Comparison of ENCODE assay signal across 9 cellular contexts in the genomic region with DNA sequence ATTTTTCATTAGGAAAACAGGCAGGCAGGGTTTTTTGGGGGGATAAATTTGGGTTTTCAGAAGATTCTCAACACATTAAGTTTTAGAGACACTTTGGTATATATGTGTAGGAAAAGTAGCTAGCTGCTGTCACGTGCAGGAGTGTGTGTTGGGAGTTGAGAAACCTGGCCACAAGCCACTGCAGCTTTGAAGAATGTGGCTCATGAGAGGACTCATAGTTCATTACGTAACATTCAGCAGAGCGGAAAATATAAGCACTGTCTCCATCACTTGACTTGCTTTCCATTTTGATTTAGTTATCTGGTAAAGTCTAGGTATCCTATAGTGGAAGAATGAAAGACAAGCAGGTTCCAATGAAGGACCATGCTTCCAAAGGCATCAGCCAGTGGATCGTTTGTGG. TPM values are rescaled to one million over a fixed set of nuclear protein-coding genes. Genes with fewer than 3 reads are reported as not detected.
A peak's percentile ranks its signal among the peaks of the same experiment; 100 is the strongest.
DNase-seq lines count a peak whose midpoint lies in the region; ATAC-seq and TF ChIP-seq lines count a peak whose summit lies in the region.
"Had no signal": no experiment of that assay in that cellular context is flagged by ENCODE, and none has a peak within 500 bp of the region (broad histone marks: within the 10 kb centered on the region; RNA-seq: fewer than 3 reads in every experiment).

No MANE protein-coding gene starts in this region.

- H3K9me3 ChIP-seq in mammary epithelial cell (replicated peaks; ENCODE audit: insufficient read depth, low read length) (no peaks in the 10 kb centered on the region), upper lobe of left lung (no peaks in the 10 kb centered on the region)
- H3K9me3 ChIP-seq: Peyer's patch had no signal

- no peaks in the 10 kb centered on the region for H3K27me3 ChIP-seq in mammary epithelial cell (ENCODE audit: insufficient read depth, low read length)
- H3K27me3 ChIP-seq in upper lobe of left lung = no peaks in the 10 kb centered on the region
- H3K27me3 ChIP-seq: Peyer's patch had no signal

- in situ Hi-C loops in mammary epithelial cell (cut with MboI; ENCODE audit: low sequenced_read_pairs in 2 of 2) = loop anchor here (25.0 kb wide), 1 partner anchor 386 kb away; no protein-coding TSS in a partner anchor

- H3K4me3 ChIP-seq in mammary epithelial cell (replicated peaks in 1 of 3; ENCODE audit: insufficient read depth in 1 of 3, low read depth in 2 of 3, low read length in 3 of 3) = no peak overlapping the region
- H3K4me3 ChIP-seq in upper lobe of left lung = no peak overlapping the region
- H3K4me3 ChIP-seq: Peyer's patch had no signal

- TF ChIP-seq CTCF in mammary epithelial cell (conservative IDR thresholded peaks at IDR 0.05 in 1 of 2, IDR thresholded peaks at IDR 0.05 in 1 of 2; ENCODE audit: extremely low read depth in 1 of 2, insufficient read depth in 1 of 2, low read depth in 1 of 2, low read length in 2 of 2) (no peak), upper lobe of left lung (IDR thresholded peaks at IDR 0.05) (no peak)

- no TSS peak for BruUV-seq in mammary epithelial cell (replicated peaks; lab: Mats Ljungman, UMichigan)

- peak; percentile 30 for ATAC-seq in GM18870 (IDR thresholded peaks at IDR 0.05; ENCODE audit: unreplicated experiment)
- ATAC-seq in upper lobe of left lung (ENCODE audit: low FRiP score in 2 of 2) = peak; percentile 68 to 69
- no peak for ATAC-seq in HG03378 (IDR thresholded peaks at IDR 0.05; ENCODE audit: unreplicated experiment)

- H4K20me1 ChIP-seq in mammary epithelial cell (ENCODE audit: insufficient read depth, low read length) = no peaks in the 10 kb centered on the region

- CTCF ChIA-PET in mammary epithelial cell (lab: Charles Lee; ENCODE audit: low non-redundant PET) = interaction anchor here (0.8 kb wide), 1 partner anchor 382 kb away, joined by 8 read pairs; no protein-coding TSS in a partner anchor

- dilution Hi-C loops in mammary epithelial cell (cut with HindIII; ENCODE audit: low sequenced_read_pairs) = no loop called here

- H3K4me1 ChIP-seq in mammary epithelial cell (ENCODE audit: insufficient read depth, low read length) (peaks cover 11% of the 10 kb centered on the region), upper lobe of left lung (peaks cover 19 to 33% (median 30%) of the 10 kb centered on the region in 4 donors)

- 42% methylated on average over 4 of the region's 4 CpGs for WGBS in mammary epithelial cell (ENCODE audit: low coverage, missing lambda C conversion rate)
- 42 to 54% methylated on average over 4 of the region's 4 CpGs for WGBS in upper lobe of left lung, 2 donors

- TF ChIP-seq POLR2A in upper lobe of left lung (IDR thresholded peaks at IDR 0.05) = no peak

- H3K27ac ChIP-seq in mammary epithelial cell (ENCODE audit: insufficient read depth, low read depth, low read length) (no peak overlapping the region), upper lobe of left lung (peak overlapping the region in 1 of 4 donors; percentile 36)

- H3K36me3 ChIP-seq in mammary epithelial cell (ENCODE audit: insufficient read depth, low read length) = no peaks in the 10 kb centered on the region
- H3K36me3 ChIP-seq in upper lobe of left lung = no peaks in the 10 kb centered on the region
- H3K36me3 ChIP-seq: Peyer's patch had no signal

- intact Hi-C loops in mammary epithelial cell (cut with micrococcal nuclease) = loop anchor here (10.0 kb wide), 1 partner anchor 269 kb away; a partner anchor contains a TSS

- peak in 1 of 4 donors; percentile 52 for TF ChIP-seq EP300 in upper lobe of left lung (IDR thresholded peaks at IDR 0.05)

- no peak overlapping the region for H3K9ac ChIP-seq in mammary epithelial cell (ENCODE audit: insufficient read depth, low read length)

- H3K4me2 ChIP-seq in mammary epithelial cell (ENCODE audit: insufficient read depth, low read depth, low read length) = peak overlapping the region; percentile 37

- H3K79me2 ChIP-seq in mammary epithelial cell (ENCODE audit: insufficient read depth, low read length) = no peaks in the 10 kb centered on the region

- H2AFZ ChIP-seq in mammary epithelial cell (ENCODE audit: low read depth, low read length) = no peak overlapping the region

- DNase-seq in NOMO-1 treated with DMSO at 0.1 percent for 48 hours (lab: John Stamatoyannopoulos, UW; ENCODE audit: unreplicated experiment) (peak; percentile 93), mammary epithelial cell (peak; percentile 81), mucosa of gallbladder (ENCODE audit: low spot score) (peak; percentile 38), upper lobe of left lung (peak in 1 of 2 donors; percentile 92), DMS153 treated with DMSO at 0.1 percent for 48 hours (lab: John Stamatoyannopoulos, UW; ENCODE audit: unreplicated experiment) (no peak)
- DNase-seq: naive B cell had no signal

RNA-seq across cellular contexts. Expression of a gene that starts 31.2 kb away (rescaled TPM):
- total RNA-seq in mammary epithelial cell (10 to 100 TPM in 1 of 2 donors, 1 to 10 TPM in 1; 6.5 to 42.8 TPM), mucosa of gallbladder (26.6 TPM), upper lobe of left lung (10 to 100 TPM; 13.5 to 28.2 (median 22.9) TPM)
- 10.9 TPM for polyA plus RNA-seq in mammary epithelial cell
- 12.1 TPM for polyA minus RNA-seq in mammary epithelial cell
